Comparison of ENCODE assay signal across 8 cellular contexts in genomic region chr3:189329630-189330029, GRCh38.
DNase-seq lines count a peak whose midpoint lies in the region; ATAC-seq and TF ChIP-seq lines count a peak whose summit lies in the region.
"Not testable (repeated sequence)": the region's sequence is repeated elsewhere in the genome, so short reads cannot be mapped to it uniquely, and the experiment has no call there.

No MANE protein-coding gene starts in this region.

- peak overlapping the region; percentile 53; the same call in 1 of the 2 replicates for H3K4me2 ChIP-seq in KMS-11

- not testable (repeated sequence) for ATAC-seq in CD4-positive, alpha-beta T cell (ENCODE audit: poor library complexity); T-helper 17 cell; central memory CD8-positive, alpha-beta T cell (replicated peaks; ENCODE audit: extremely low read depth, poor library complexity, severe bottlenecking)

- not testable (repeated sequence) for H3K27me3 ChIP-seq in CD4-positive, alpha-beta T cell (ENCODE audit: control insufficient read depth, insufficient read depth, low read length); KMS-11 (ENCODE audit: insufficient read depth, low read depth)

- H3K4me3 Mint-ChIP-seq in CD4-positive, alpha-beta T cell; activated CD4-positive, alpha-beta T cell treated with anti-CD3 and anti-CD28 coated beads, Interleukin-2, amount 10 ng/mL, durations not matched to agents 24 days and 14 days; activated CD4-positive, alpha-beta memory T cell treated with anti-CD3 and anti-CD28 coated beads, Interleukin-2, amount 10 ng/mL, durations not matched to agents 7 days and 5 days; activated T-helper 1 cell treated with anti-CD3 and anti-CD28 coated beads, Interleukin-12 subunit alpha, Interleukin-12 subunit beta, Interleukin-2, Interleukin-4 antibody, amounts not matched to agents 30 ng/mL and 10 ng/mL and 1 ng/mL, durations not matched to agents 14 hours and 24 hours and 36 hours; activated naive CD4-positive, alpha-beta T cell treated with anti-CD3 and anti-CD28 coated beads, Interleukin-2, amount 10 ng/mL, durations not matched to agents 7 days and 5 days; central memory CD8-positive, alpha-beta T cell: not testable (repeated sequence)
- H3K4me3 Mint-ChIP-seq in T-helper 17 cell, result peak overlapping the region; percentile 73

- H3K4me3 ChIP-seq in KMS-11 (IDR thresholded peaks at IDR 0.05; ENCODE audit: insufficient read depth, low read depth, low read length), result not testable (repeated sequence)

- not testable (repeated sequence) for TF ChIP-seq CTCF in CD4-positive, alpha-beta T cell (IDR thresholded peaks at IDR 0.05); KMS-11 (conservative IDR thresholded peaks at IDR 0.05; ENCODE audit: low read depth, low read length)

- H3K79me2 ChIP-seq in KMS-11 (ENCODE audit: insufficient read depth, low read depth), result not testable (repeated sequence)

- H3K27me3 Mint-ChIP-seq in CD4-positive, alpha-beta T cell; T-helper 17 cell; activated CD4-positive, alpha-beta T cell treated with anti-CD3 and anti-CD28 coated beads, Interleukin-2, amount 10 ng/mL, durations not matched to agents 24 days and 14 days; activated CD4-positive, alpha-beta memory T cell treated with anti-CD3 and anti-CD28 coated beads, Interleukin-2, amount 10 ng/mL, durations not matched to agents 7 days and 5 days; activated T-helper 1 cell treated with anti-CD3 and anti-CD28 coated beads, Interleukin-12 subunit alpha, Interleukin-12 subunit beta, Interleukin-2, Interleukin-4 antibody, amounts not matched to agents 30 ng/mL and 10 ng/mL and 1 ng/mL, durations not matched to agents 14 hours and 24 hours and 36 hours (ENCODE audit: insufficient read depth); activated naive CD4-positive, alpha-beta T cell treated with anti-CD3 and anti-CD28 coated beads, Interleukin-2, amount 10 ng/mL, durations not matched to agents 7 days and 5 days; central memory CD8-positive, alpha-beta T cell: not testable (repeated sequence)

- H4K20me1 ChIP-seq in KMS-11 (ENCODE audit: insufficient read depth), result not testable (repeated sequence)

- peaks cover 53% of the 10 kb centered on the region for H3K4me1 ChIP-seq in KMS-11 (ENCODE audit: low read depth, poor library complexity, severe bottlenecking)

- CTCF ChIA-PET in CD4-positive, alpha-beta T cell (lab: Charles Lee), result not testable (repeated sequence)
- CTCF ChIA-PET in activated CD4-positive, alpha-beta memory T cell treated with anti-CD3 and anti-CD28 coated beads, Interleukin-2, amount 10 ng/mL, durations not matched to agents 7 days and 5 days (lab: Charles Lee), result interaction anchor here (2.4 kb wide), 2 partner anchors 26 to 57 kb away, joined by 9 to 10 read pairs; no protein-coding TSS in a partner anchor
- CTCF ChIA-PET in activated naive CD4-positive, alpha-beta T cell treated with anti-CD3 and anti-CD28 coated beads, Interleukin-2, amount 10 ng/mL, durations not matched to agents 7 days and 5 days (lab: Charles Lee), result interaction anchor here (0.7 to 2.4 kb wide), 4 partner anchors 21 to 57 kb away, joined by 3 to 9 read pairs (median 6); no protein-coding TSS in a partner anchor

- POLR2A ChIA-PET in CD4-positive, alpha-beta T cell (lab: Charles Lee), result interaction anchor here (0.9 to 4.7 kb wide), 4 partner anchors 9 to 31 kb away, joined by 3 to 21 read pairs (median 4); no protein-coding TSS in a partner anchor
- POLR2A ChIA-PET in activated CD4-positive, alpha-beta memory T cell treated with anti-CD3 and anti-CD28 coated beads, Interleukin-2, amount 10 ng/mL, durations not matched to agents 7 days and 5 days (lab: Charles Lee), result interaction anchor here (0.9 to 4.8 kb wide), 4 partner anchors 9 to 64 kb away, joined by 3 to 30 read pairs (median 24); no protein-coding TSS in a partner anchor

- intact Hi-C loops in CD4-positive, alpha-beta T cell (cut with DNase I, micrococcal nuclease), result loop anchor here (5.0 to 10.0 kb wide), 4 partner anchors 33 to 1587 kb away; no protein-coding TSS in a partner anchor
- intact Hi-C loops in activated CD4-positive, alpha-beta T cell treated with anti-CD3 and anti-CD28 coated beads, Interleukin-2, amount 10 ng/mL, durations not matched to agents 24 days and 14 days (cut with micrococcal nuclease), result loop anchor here (10.0 kb wide), 4 partner anchors 415 to 1585 kb away; partner anchors contain the start of gene BCL6
- intact Hi-C loops in activated T-helper 1 cell treated with anti-CD3 and anti-CD28 coated beads, Interleukin-12 subunit alpha, Interleukin-12 subunit beta, Interleukin-2, Interleukin-4 antibody, amounts not matched to agents 30 ng/mL and 10 ng/mL and 1 ng/mL, durations not matched to agents 14 hours and 24 hours and 36 hours (cut with micrococcal nuclease), result loop anchor here (2.0 to 10.0 kb wide), 3 partner anchors 415 to 1525 kb away; partner anchors contain the start of gene IL1RAP

- H3K27ac Mint-ChIP-seq in CD4-positive, alpha-beta T cell, result peak overlapping the region; percentile 45
- H3K27ac Mint-ChIP-seq in T-helper 17 cell, result peak overlapping the region; percentile 90
- peak overlapping the region; percentile 77 for H3K27ac Mint-ChIP-seq in activated CD4-positive, alpha-beta T cell treated with anti-CD3 and anti-CD28 coated beads, Interleukin-2, amount 10 ng/mL, durations not matched to agents 24 days and 14 days
- H3K27ac Mint-ChIP-seq in activated CD4-positive, alpha-beta memory T cell treated with anti-CD3 and anti-CD28 coated beads, Interleukin-2, amount 10 ng/mL, durations not matched to agents 7 days and 5 days, result peak overlapping the region; percentile 86
- peak overlapping the region; percentile 59 for H3K27ac Mint-ChIP-seq in activated T-helper 1 cell treated with anti-CD3 and anti-CD28 coated beads, Interleukin-12 subunit alpha, Interleukin-12 subunit beta, Interleukin-2, Interleukin-4 antibody, amounts not matched to agents 30 ng/mL and 10 ng/mL and 1 ng/mL, durations not matched to agents 14 hours and 24 hours and 36 hours
- H3K27ac Mint-ChIP-seq in activated naive CD4-positive, alpha-beta T cell treated with anti-CD3 and anti-CD28 coated beads, Interleukin-2, amount 10 ng/mL, durations not matched to agents 7 days and 5 days, result peak overlapping the region; percentile 88
- H3K27ac Mint-ChIP-seq in central memory CD8-positive, alpha-beta T cell (ENCODE audit: low read depth), result peak overlapping the region; percentile 45

- not testable (repeated sequence) for H3K9me3 ChIP-seq in CD4-positive, alpha-beta T cell (ENCODE audit: control insufficient read depth, low read length); T-helper 17 cell (ENCODE audit: control insufficient read depth, low read length, poor library complexity, severe bottlenecking)

- not testable (repeated sequence) for H3K9me3 Mint-ChIP-seq in CD4-positive, alpha-beta T cell; central memory CD8-positive, alpha-beta T cell
- H3K9me3 Mint-ChIP-seq in activated CD4-positive, alpha-beta T cell treated with anti-CD3 and anti-CD28 coated beads, Interleukin-2, amount 10 ng/mL, durations not matched to agents 24 days and 14 days, result peaks cover 23% of the 10 kb centered on the region
- peaks cover 18% of the 10 kb centered on the region for H3K9me3 Mint-ChIP-seq in activated CD4-positive, alpha-beta memory T cell treated with anti-CD3 and anti-CD28 coated beads, Interleukin-2, amount 10 ng/mL, durations not matched to agents 7 days and 5 days
- H3K9me3 Mint-ChIP-seq in activated T-helper 1 cell treated with anti-CD3 and anti-CD28 coated beads, Interleukin-12 subunit alpha, Interleukin-12 subunit beta, Interleukin-2, Interleukin-4 antibody, amounts not matched to agents 30 ng/mL and 10 ng/mL and 1 ng/mL, durations not matched to agents 14 hours and 24 hours and 36 hours, result peaks cover 21% of the 10 kb centered on the region
- peaks cover 16% of the 10 kb centered on the region for H3K9me3 Mint-ChIP-seq in activated naive CD4-positive, alpha-beta T cell treated with anti-CD3 and anti-CD28 coated beads, Interleukin-2, amount 10 ng/mL, durations not matched to agents 7 days and 5 days

- not testable (repeated sequence) for H3K9ac ChIP-seq in KMS-11

- H3K27ac ChIP-seq in CD4-positive, alpha-beta T cell (ENCODE audit: low read depth, low read length); KMS-11: not testable (repeated sequence)

- not testable (repeated sequence) for H3K36me3 ChIP-seq in KMS-11 (ENCODE audit: insufficient read depth)

- H3K36me3 Mint-ChIP-seq in CD4-positive, alpha-beta T cell (ENCODE audit: low read depth); T-helper 17 cell (ENCODE audit: low read depth); central memory CD8-positive, alpha-beta T cell (ENCODE audit: insufficient read depth): not testable (repeated sequence)
- peaks cover 34% of the 10 kb centered on the region for H3K36me3 Mint-ChIP-seq in activated CD4-positive, alpha-beta T cell treated with anti-CD3 and anti-CD28 coated beads, Interleukin-2, amount 10 ng/mL, durations not matched to agents 24 days and 14 days (ENCODE audit: low read depth)
- H3K36me3 Mint-ChIP-seq in activated CD4-positive, alpha-beta memory T cell treated with anti-CD3 and anti-CD28 coated beads, Interleukin-2, amount 10 ng/mL, durations not matched to agents 7 days and 5 days (ENCODE audit: low read depth), result peaks cover 39% of the 10 kb centered on the region
- H3K36me3 Mint-ChIP-seq in activated T-helper 1 cell treated with anti-CD3 and anti-CD28 coated beads, Interleukin-12 subunit alpha, Interleukin-12 subunit beta, Interleukin-2, Interleukin-4 antibody, amounts not matched to agents 30 ng/mL and 10 ng/mL and 1 ng/mL, durations not matched to agents 14 hours and 24 hours and 36 hours (ENCODE audit: low read depth), result peaks cover 20% of the 10 kb centered on the region
- peaks cover 25% of the 10 kb centered on the region for H3K36me3 Mint-ChIP-seq in activated naive CD4-positive, alpha-beta T cell treated with anti-CD3 and anti-CD28 coated beads, Interleukin-2, amount 10 ng/mL, durations not matched to agents 7 days and 5 days

- DNase-seq in CD4-positive, alpha-beta T cell; T-helper 17 cell; activated CD4-positive, alpha-beta T cell treated with anti-CD3 and anti-CD28 coated beads, Interleukin-2, amount 10 ng/mL, durations not matched to agents 24 days and 14 days; activated CD4-positive, alpha-beta memory T cell treated with anti-CD3 and anti-CD28 coated beads, Interleukin-2, amount 10 ng/mL, durations not matched to agents 7 days and 5 days; activated T-helper 1 cell treated with anti-CD3 and anti-CD28 coated beads, Interleukin-12 subunit alpha, Interleukin-12 subunit beta, Interleukin-2, Interleukin-4 antibody, amounts not matched to agents 30 ng/mL and 10 ng/mL and 1 ng/mL, durations not matched to agents 14 hours and 24 hours and 36 hours (ENCODE audit: low spot score); activated naive CD4-positive, alpha-beta T cell treated with anti-CD3 and anti-CD28 coated beads, Interleukin-2, amount 10 ng/mL, durations not matched to agents 7 days and 5 days; central memory CD8-positive, alpha-beta T cell (ENCODE audit: low spot score in 2 of 2): not testable (repeated sequence)

- not testable (repeated sequence) for H2AFZ ChIP-seq in KMS-11 (ENCODE audit: low read depth)

- peaks cover 74% of the 10 kb centered on the region for H3K4me1 Mint-ChIP-seq in CD4-positive, alpha-beta T cell (ENCODE audit: low read depth)
- peaks cover 40% of the 10 kb centered on the region for H3K4me1 Mint-ChIP-seq in T-helper 17 cell
- H3K4me1 Mint-ChIP-seq in activated CD4-positive, alpha-beta T cell treated with anti-CD3 and anti-CD28 coated beads, Interleukin-2, amount 10 ng/mL, durations not matched to agents 24 days and 14 days, result peaks cover 58% of the 10 kb centered on the region
- peaks cover 80% of the 10 kb centered on the region for H3K4me1 Mint-ChIP-seq in activated CD4-positive, alpha-beta memory T cell treated with anti-CD3 and anti-CD28 coated beads, Interleukin-2, amount 10 ng/mL, durations not matched to agents 7 days and 5 days
- peaks cover 67% of the 10 kb centered on the region for H3K4me1 Mint-ChIP-seq in activated T-helper 1 cell treated with anti-CD3 and anti-CD28 coated beads, Interleukin-12 subunit alpha, Interleukin-12 subunit beta, Interleukin-2, Interleukin-4 antibody, amounts not matched to agents 30 ng/mL and 10 ng/mL and 1 ng/mL, durations not matched to agents 14 hours and 24 hours and 36 hours (ENCODE audit: low read depth)
- H3K4me1 Mint-ChIP-seq in activated naive CD4-positive, alpha-beta T cell treated with anti-CD3 and anti-CD28 coated beads, Interleukin-2, amount 10 ng/mL, durations not matched to agents 7 days and 5 days, result peaks cover 76% of the 10 kb centered on the region
- peaks cover 37% of the 10 kb centered on the region for H3K4me1 Mint-ChIP-seq in central memory CD8-positive, alpha-beta T cell
